In the genomic region with DNA sequence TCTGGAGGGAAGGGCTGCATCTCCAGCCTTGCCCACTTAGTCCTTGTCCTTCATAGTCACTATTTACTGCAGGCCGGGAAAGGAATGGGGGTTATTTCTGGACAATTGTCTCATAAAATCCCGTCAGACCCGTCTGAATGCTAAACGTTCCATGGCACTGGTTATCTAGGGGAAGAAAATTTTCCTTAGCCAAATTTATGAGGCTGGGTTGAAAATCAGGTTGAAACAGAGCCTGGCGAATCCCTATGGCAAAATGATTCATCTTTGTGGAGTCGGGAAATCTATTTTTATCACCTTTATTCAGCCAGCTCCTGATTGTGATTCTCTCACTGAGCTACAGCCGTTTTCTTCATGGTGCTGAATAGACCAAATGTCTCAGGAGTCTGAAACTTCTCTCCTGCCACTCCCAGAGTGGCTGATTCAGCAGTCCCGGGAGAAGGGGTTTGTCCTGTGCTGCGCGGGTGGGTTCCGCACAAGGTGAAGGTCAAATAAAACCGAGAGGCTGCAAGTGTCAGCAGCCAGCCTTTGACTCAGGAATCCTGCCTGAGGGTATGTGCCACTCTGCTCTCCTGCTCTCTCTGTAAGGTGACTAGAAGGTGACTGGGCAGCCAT, we compare ENCODE assay signal across 11 cellular contexts. TPM values are rescaled to one million over a fixed set of nuclear protein-coding genes. Genes with fewer than 3 reads are reported as not detected.
DNase-seq lines count a peak whose midpoint lies in the region; ATAC-seq and TF ChIP-seq lines count a peak whose summit lies in the region.
"Had no signal": no experiment of that assay in that cellular context is flagged by ENCODE, and none has a peak within 500 bp of the region (broad histone marks: within the 10 kb centered on the region; RNA-seq: fewer than 3 reads in every experiment).

No MANE protein-coding gene starts in this region.

- H3K27ac Mint-ChIP-seq in HFFc6 = peak overlapping the region; percentile 71; the same call in 1 of the 2 replicates
- no peak overlapping the region for H3K27ac Mint-ChIP-seq in activated CD4-positive, alpha-beta memory T cell treated with anti-CD3 and anti-CD28 coated beads, Interleukin-2, amount 10 ng/mL, durations not matched to agents 7 days and 5 days

- H3K36me3 ChIP-seq in lower lobe of right lung = no peaks in the 10 kb centered on the region
- H3K36me3 ChIP-seq: HAP-1 had no signal

- peaks cover 3% of the 10 kb centered on the region for H3K27me3 Mint-ChIP-seq in HFFc6 (ENCODE audit: insufficient read depth)
- H3K27me3 Mint-ChIP-seq in activated CD4-positive, alpha-beta memory T cell treated with anti-CD3 and anti-CD28 coated beads, Interleukin-2, amount 10 ng/mL, durations not matched to agents 7 days and 5 days = no peaks in the 10 kb centered on the region

- H3K4me1 ChIP-seq in lower lobe of right lung = peaks cover 32% of the 10 kb centered on the region
- H3K4me1 ChIP-seq: HAP-1 had no signal

- H3K4me3 ChIP-seq in lower lobe of right lung = peak overlapping the region; percentile 41
- H3K4me3 ChIP-seq: HAP-1 had no signal

- peak in 1 of 2 donors; percentile 14 for ATAC-seq in lower lobe of right lung
- ATAC-seq in HG02571 (IDR thresholded peaks at IDR 0.05; ENCODE audit: unreplicated experiment) = no peak

- no peaks in the 10 kb centered on the region for H3K9me3 ChIP-seq in lower lobe of right lung
- H3K9me3 ChIP-seq: HAP-1 had no signal

- H3K4me1 Mint-ChIP-seq in HFFc6 (ENCODE audit: low read depth) = peaks cover 95% of the 10 kb centered on the region
- H3K4me1 Mint-ChIP-seq in activated CD4-positive, alpha-beta memory T cell treated with anti-CD3 and anti-CD28 coated beads, Interleukin-2, amount 10 ng/mL, durations not matched to agents 7 days and 5 days = no peaks in the 10 kb centered on the region

- TF ChIP-seq CTCF in HFFc6 (IDR thresholded peaks at IDR 0.05) = no peak
- TF ChIP-seq CTCF in lower lobe of right lung (IDR thresholded peaks at IDR 0.05) = no peak

- DNase-seq in HFFc6 (no peak), cortex of kidney (lab: John Stamatoyannopoulos, UW) (peak; percentile 8), lower lobe of right lung (no peak), superior temporal gyrus (ENCODE audit: extremely low spot score) (peak; percentile 73), retina (no peak), NCI-H446 treated with DMSO at 0.1 percent for 48 hours (lab: John Stamatoyannopoulos, UW) (no peak)
- no peak for DNase-seq in activated CD4-positive, alpha-beta memory T cell treated with anti-CD3 and anti-CD28 coated beads, Interleukin-2, amount 10 ng/mL, durations not matched to agents 7 days and 5 days
- DNase-seq: DMS 273 treated with DMSO at 0.1 percent for 48 hours, NCI-H1048 had no signal

- CTCF ChIA-PET in activated CD4-positive, alpha-beta memory T cell treated with anti-CD3 and anti-CD28 coated beads, Interleukin-2, amount 10 ng/mL, durations not matched to agents 7 days and 5 days (lab: Charles Lee) = no interaction called here

- no peaks in the 10 kb centered on the region for H3K9me3 Mint-ChIP-seq in HFFc6
- H3K9me3 Mint-ChIP-seq in activated CD4-positive, alpha-beta memory T cell treated with anti-CD3 and anti-CD28 coated beads, Interleukin-2, amount 10 ng/mL, durations not matched to agents 7 days and 5 days = no peaks in the 10 kb centered on the region

- H3K27me3 ChIP-seq in lower lobe of right lung (ENCODE audit: low read depth) = no peaks in the 10 kb centered on the region

- peak overlapping the region; percentile 85; the same call in 1 of the 2 replicates for H3K4me3 Mint-ChIP-seq in HFFc6
- no peak overlapping the region for H3K4me3 Mint-ChIP-seq in activated CD4-positive, alpha-beta memory T cell treated with anti-CD3 and anti-CD28 coated beads, Interleukin-2, amount 10 ng/mL, durations not matched to agents 7 days and 5 days

- H3K27ac ChIP-seq in lower lobe of right lung = peak overlapping the region; percentile 72

- no peaks in the 10 kb centered on the region for H3K36me3 Mint-ChIP-seq in HFFc6 (ENCODE audit: low read depth)
- H3K36me3 Mint-ChIP-seq in activated CD4-positive, alpha-beta memory T cell treated with anti-CD3 and anti-CD28 coated beads, Interleukin-2, amount 10 ng/mL, durations not matched to agents 7 days and 5 days (ENCODE audit: low read depth) = no peaks in the 10 kb centered on the region

- intact Hi-C loops in lower lobe of right lung (cut with DNase I) = no loop called here

- POLR2A ChIA-PET in activated CD4-positive, alpha-beta memory T cell treated with anti-CD3 and anti-CD28 coated beads, Interleukin-2, amount 10 ng/mL, durations not matched to agents 7 days and 5 days (lab: Charles Lee) = no interaction called here

RNA-seq across cellular contexts. Expression of gene LIMCH1, which starts 1.0 kb away (rescaled TPM):
- 100 to 1,000 TPM in 4 of 6 experiments, 10 to 100 TPM in 2; 14.4 to 236 (median 205) TPM for total RNA-seq in HFFc6 (2021; fragmentation: NEBNext Ultra II Directional; extraction: Animal tissue kit (Norgen Biotek cat#: 25700))
- 267 TPM for total RNA-seq in lower lobe of right lung
- total RNA-seq in activated CD4-positive, alpha-beta memory T cell treated with anti-CD3 and anti-CD28 coated beads, Interleukin-2, amount 10 ng/mL, durations not matched to agents 7 days and 5 days = not detected

Comparison
In these comparisons a context has a peak if more than half of its experiments do, and no peak if none do; other contexts are left out.
1. DNase-seq: peak in cortex of kidney (single experiment) and superior temporal gyrus (single experiment); none in HFFc6 (single experiment), lower lobe of right lung (single experiment), retina (single experiment), activated CD4-positive, alpha-beta memory T cell treated with anti-CD3 and anti-CD28 coated beads, Interleukin-2, amount 10 ng/mL, durations not matched to agents 7 days and 5 days (single experiment) and NCI-H446 treated with DMSO at 0.1 percent for 48 hours (single experiment).
2. RNA of gene LIMCH1, which starts 1.0 kb away (total RNA-seq): 267 TPM in lower lobe of right lung (single experiment) and 14.4 to 236 TPM in HFFc6; not detected in activated CD4-positive, alpha-beta memory T cell treated with anti-CD3 and anti-CD28 coated beads, Interleukin-2, amount 10 ng/mL, durations not matched to agents 7 days and 5 days; every median in the first group is over 10 times any median in the second.